Comparison of ENCODE assay signal across 16 cellular contexts in the genomic region with DNA sequence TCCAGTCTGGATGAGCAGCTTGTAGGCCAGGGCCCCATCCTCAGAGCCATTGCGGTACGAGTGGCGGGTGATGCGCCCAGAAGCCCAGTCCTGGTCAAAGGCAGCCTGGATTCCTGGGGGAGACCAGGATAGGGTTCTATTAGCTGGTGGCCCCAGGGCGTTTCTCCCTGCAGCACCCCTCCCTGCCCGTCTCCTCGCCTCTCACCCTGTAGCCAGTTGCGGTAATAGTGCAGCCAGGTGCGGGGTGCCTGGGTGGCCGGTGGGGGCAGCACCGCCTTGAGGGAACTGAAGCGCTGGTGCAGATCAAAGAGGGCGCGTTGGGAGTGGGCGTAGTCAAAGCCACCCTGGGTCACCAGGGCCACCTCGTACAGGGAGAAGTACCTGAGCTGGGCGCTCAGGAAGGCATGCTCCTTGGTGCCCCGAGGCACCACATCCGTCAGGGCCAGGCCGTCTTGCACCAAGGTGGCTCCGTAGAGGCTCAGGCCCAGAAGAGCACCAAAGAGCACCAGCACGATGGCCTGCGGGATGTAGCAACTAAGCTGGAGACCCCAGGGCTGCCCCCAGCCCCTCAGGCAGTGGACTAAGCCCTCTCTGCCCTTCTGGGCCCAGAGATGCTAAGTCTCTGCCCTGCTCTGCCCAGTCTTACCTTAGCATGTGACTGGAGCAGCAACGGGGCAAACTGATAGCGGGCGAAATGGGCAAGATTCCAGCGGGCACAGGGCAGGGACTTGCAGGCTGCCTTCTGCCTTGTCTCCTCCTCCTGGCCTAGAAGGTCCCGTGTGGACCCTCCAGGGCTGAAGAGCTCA. TPM values are rescaled to one million over a fixed set of nuclear protein-coding genes. Genes with fewer than 3 reads are reported as not detected.
DNase-seq lines count a peak whose midpoint lies in the region; ATAC-seq and TF ChIP-seq lines count a peak whose summit lies in the region.
"Had no signal": no experiment of that assay in that cellular context is flagged by ENCODE, and none has a peak within 500 bp of the region (broad histone marks: within the 10 kb centered on the region; RNA-seq: fewer than 3 reads in every experiment).

No MANE protein-coding gene starts in this region.

- TF ChIP-seq POLR2A in spleen (IDR thresholded peaks at IDR 0.05): no peak

- TF ChIP-seq CTCF in SK-N-SH (IDR thresholded peaks at IDR 0.05) (no peak), spleen (IDR thresholded peaks at IDR 0.05 in 8 of 11, conservative IDR thresholded peaks at IDR 0.05 in 3 of 11) (no peak)

- H3K9me3 ChIP-seq in SK-N-SH (no peaks in the 10 kb centered on the region), spleen (no peaks in the 10 kb centered on the region)
- H3K9me3 ChIP-seq: SJCRH30 had no signal

- DNase-seq in SK-N-SH (peak; percentile 33), iPS-NIHi7 (ENCODE audit: extremely low spot score) (peak; percentile 56), spleen (peak; percentile 74), DMS 273 treated with DMSO at 0.1 percent for 48 hours (lab: John Stamatoyannopoulos, UW) (no peak)
- peak; percentile 37 for DNase-seq in Jurkat, Clone E6-1 (ENCODE audit: low read depth, low spot score)
- DNase-seq: activated CD4-positive, alpha-beta T cell treated with anti-CD3 and anti-CD28 coated beads, Interleukin-2, amount 50 U/mL, for 1 hour; activated T-cell treated with anti-CD3 and anti-CD28 coated beads, Interleukin-2, amount 50 U/mL, for 24 hours; NCI-H187; NCI-H510A treated with DMSO at 0.1 percent for 48 hours; retina; SJCRH30 had no signal

- intact Hi-C loops in spleen (cut with DNase I; ENCODE audit: low total_unique reads): no loop called here

- no peak overlapping the region for H2AFZ ChIP-seq in SK-N-SH (ENCODE audit: low read depth)

- POLR2A ChIA-PET in SK-N-SH (lab: Yijun Ruan, JAX): interaction anchor here (1.4 kb wide), 1 partner anchor 52 kb away, joined by 4 read pairs; the partner anchor contains the start of gene RPS8

- CTCF ChIA-PET in SK-N-SH (lab: Yijun Ruan, JAX): interaction anchor here (0.9 to 2.0 kb wide), 2 partner anchors 8 to 187 kb away, joined by 3 to 5 read pairs; no protein-coding TSS in a partner anchor

- H3K4me1 ChIP-seq in SK-N-SH (ENCODE audit: control insufficient read depth in 1 of 2, insufficient read depth in 2 of 2, low read depth in 1 of 2, low read length in 1 of 2) (no peaks in the 10 kb centered on the region), spleen (peaks cover 0 to 54% (median 24%) of the 10 kb centered on the region in 6 donors)

- no peaks in the 10 kb centered on the region for H3K79me2 ChIP-seq in SK-N-SH (ENCODE audit: insufficient read depth)

- TF ChIP-seq EP300 in SK-N-SH (IDR thresholded peaks at IDR 0.05; ENCODE audit: borderline replicate concordance in 1 of 2, low read depth in 1 of 2, low read length in 1 of 2): no peak

- no peaks in the 10 kb centered on the region for H4K20me1 ChIP-seq in SK-N-SH (ENCODE audit: insufficient read depth)

- H3K27me3 ChIP-seq in SK-N-SH (ENCODE audit: insufficient read depth) (no peaks in the 10 kb centered on the region), spleen (replicated peaks in 1 of 7) (no peaks in the 10 kb centered on the region)
- H3K27me3 ChIP-seq: SJCRH30 had no signal

- H3K4me3 ChIP-seq in SK-N-SH (ENCODE audit: low read depth in 2 of 2, low read length in 1 of 2) (no peak overlapping the region), spleen (no peak overlapping the region)
- no peak overlapping the region for H3K4me3 ChIP-seq in Jurkat, Clone E6-1 (ENCODE audit: low read length)
- H3K4me3 ChIP-seq: SJCRH30 had no signal

- H3K36me3 ChIP-seq in SK-N-SH (replicated peaks in 1 of 2; ENCODE audit: control insufficient read depth in 1 of 2, insufficient read depth in 2 of 2, low read length in 1 of 2) (no peaks in the 10 kb centered on the region), spleen (no peaks in the 10 kb centered on the region)
- H3K36me3 ChIP-seq: SJCRH30 had no signal

- WGBS in SK-N-SH (ENCODE audit: low lambda C conversion rate): 91% methylated on average over 20 of the region's 28 CpGs
- 87 to 91% (median 89%) methylated on average over 24 to 28 of the region's 28 CpGs for WGBS in spleen, 5 donors

- no peak overlapping the region for H3K4me2 ChIP-seq in SK-N-SH

- TF ChIP-seq RAD21 in SK-N-SH (IDR thresholded peaks at IDR 0.05; ENCODE audit: low read length): no peak

- H3F3A ChIP-seq in SK-N-SH (replicated peaks; ENCODE audit: insufficient read depth): no peaks in the 10 kb centered on the region

- H3K27ac ChIP-seq in SK-N-SH (ENCODE audit: low read depth in 2 of 2, low read length in 1 of 2) (no peak overlapping the region), spleen (peak overlapping the region in 5 of 8 donors; percentile 55 to 70 (median 63))
- H3K27ac ChIP-seq: SJCRH30 had no signal

- H3K9me2 ChIP-seq in SK-N-SH: no peaks in the 10 kb centered on the region

- no peak overlapping the region for H3K9ac ChIP-seq in SK-N-SH

- ATAC-seq in SK-N-SH treated with all-trans-retinoic acid at 6 μM for 48 hours (no peak), GM18517 (IDR thresholded peaks at IDR 0.05; ENCODE audit: unreplicated experiment) (no peak), GM21576 (IDR thresholded peaks at IDR 0.05; ENCODE audit: unreplicated experiment) (no peak)

TF ChIP-seq in SK-N-SH, 30 proteins besides CTCF, POLR2A, EP300 and RAD21:
- no peak for TF ChIP-seq JUND (IDR thresholded peaks at IDR 0.05)
- TF ChIP-seq MEF2A (IDR thresholded peaks at IDR 0.05; ENCODE audit: borderline replicate concordance, low read depth): no peak

TF ChIP-seq in SK-N-SH treated with all-trans-retinoic acid at 6 μM for 48 hours, 23 proteins besides CTCF, POLR2A, EP300 and RAD21:
- TF ChIP-seq TSHZ2 (CRISPR knock-in tag; IDR thresholded peaks at IDR 0.05) (no peak), ZFP30 (CRISPR knock-in tag; IDR thresholded peaks at IDR 0.05) (no peak), PPARA (CRISPR knock-in tag; IDR thresholded peaks at IDR 0.05; ENCODE audit: borderline replicate concordance) (no peak)

RNA-seq across cellular contexts. Expression of gene PTCH2, which starts 15.7 kb away (rescaled TPM):
- 1.0 and 1.2 TPM in 2 replicates for polyA plus RNA-seq in SK-N-SH (2012; rRNA removed)
- polyA plus RNA-seq in SK-N-SH (2012; cell fraction: cytosol; rRNA removed): 0.36 and 0.52 TPM in 2 replicates
- 6.3 and 9.0 TPM in 2 replicates for polyA plus RNA-seq in SK-N-SH (2012; cell fraction: nucleus; rRNA removed)
- 0.48 TPM for polyA plus RNA-seq in Jurkat, Clone E6-1 (2012; ENCODE audit: insufficient read depth, insufficient read length)
- total RNA-seq in spleen: 1 to 10 TPM; 1.0 to 1.5 (median 1.2) TPM
- 1 to 10 TPM in 2 of 3 donors, under 1 TPM in 1; 0.56 to 1.6 (median 1.3) TPM for polyA plus RNA-seq in spleen
- total RNA-seq: A172, M059J had no signal

RNA-seq across cellular contexts. Expression of gene BTBD19, which starts 19.1 kb away (rescaled TPM):
- polyA plus RNA-seq in SK-N-SH (2012; rRNA removed): 36.9 and 37.9 TPM in 2 replicates
- 7.5 and 10.1 TPM in 2 replicates for polyA plus RNA-seq in SK-N-SH (2012; cell fraction: cytosol; rRNA removed)
- polyA plus RNA-seq in SK-N-SH (2012; cell fraction: nucleus; rRNA removed): 265 and 277 TPM in 2 replicates
- polyA plus RNA-seq in Jurkat, Clone E6-1 (2012; ENCODE audit: insufficient read depth, insufficient read length): 0.65 TPM
- 10 to 100 TPM in 1 of 7 donors, 1 to 10 TPM in 6; 2.8 to 11.9 (median 7.3) TPM for total RNA-seq in spleen
- polyA plus RNA-seq in spleen: 1 to 10 TPM in 2 of 3 donors, under 1 TPM in 1; 0.73 to 5.5 (median 1.1) TPM

RNA-seq across cellular contexts. Expression of gene DYNLT4, which starts 20.2 kb away (rescaled TPM):
- polyA plus RNA-seq in SK-N-SH (2012; rRNA removed): 0.37 and 0.61 TPM in 2 replicates
- polyA plus RNA-seq in SK-N-SH (2012; cell fraction: cytosol; rRNA removed): 0.15 and 0.29 TPM in 2 replicates
- polyA plus RNA-seq in SK-N-SH (2012; cell fraction: nucleus; rRNA removed): 1.4 and 3.2 TPM in 2 replicates
- polyA plus RNA-seq in Jurkat, Clone E6-1 (2012; ENCODE audit: insufficient read depth, insufficient read length): not detected
- 1 to 10 TPM in 2 of 7 donors, under 1 TPM in 2, not detected in 3; 0.82 to 2.1 (median 1.1) TPM for total RNA-seq in spleen
- polyA plus RNA-seq in spleen: under 1 TPM; 0.15 to 0.58 (median 0.22) TPM
- total RNA-seq: A172, SJCRH30 had no signal

RNA-seq across cellular contexts. Expression of gene PLK3, which starts 27.2 kb away (rescaled TPM):
- 68.3 and 82.8 TPM in 2 replicates for polyA plus RNA-seq in SK-N-SH (2012; rRNA removed)
- polyA plus RNA-seq in SK-N-SH (2012; cell fraction: cytosol; rRNA removed): 26.5 and 37.1 TPM in 2 replicates
- 295 and 317 TPM in 2 replicates for polyA plus RNA-seq in SK-N-SH (2012; cell fraction: nucleus; rRNA removed)
- 8.9 TPM for polyA plus RNA-seq in Jurkat, Clone E6-1 (2012; ENCODE audit: insufficient read depth, insufficient read length)
- total RNA-seq in spleen: 10 to 100 TPM; 22.0 to 51.7 (median 33.1) TPM
- 10 to 100 TPM; 14.7 to 24.6 (median 24.3) TPM for polyA plus RNA-seq in spleen

RNA-seq across cellular contexts. Expression of gene BEST4, which starts 39.4 kb away (rescaled TPM):
- polyA plus RNA-seq in SK-N-SH (2012; rRNA removed) (0.08 and 0.12 TPM in 2 replicates), spleen (under 1 TPM; 0.32 to 0.89 (median 0.80) TPM)
- polyA plus RNA-seq in SK-N-SH (2012; cell fraction: cytosol; rRNA removed): 0.01 and 0.06 TPM in 2 replicates
- 0.89 and 1.4 TPM in 2 replicates for polyA plus RNA-seq in SK-N-SH (2012; cell fraction: nucleus; rRNA removed)
- polyA plus RNA-seq in Jurkat, Clone E6-1 (2012; ENCODE audit: insufficient read depth, insufficient read length): not detected
- under 1 TPM in 4 of 7 donors, not detected in 3; 0.16 to 0.61 (median 0.30) TPM for total RNA-seq in spleen
- total RNA-seq: SJCRH30 had no signal

Comparison
In these comparisons a context has a peak if more than half of its experiments do, and no peak if none do; other contexts are left out.
1. H3K27ac ChIP-seq: peak in spleen (5 of 8); none in SK-N-SH (0 of 2).